Comparison of ENCODE assay signal across 9 cellular contexts in the genomic region with DNA sequence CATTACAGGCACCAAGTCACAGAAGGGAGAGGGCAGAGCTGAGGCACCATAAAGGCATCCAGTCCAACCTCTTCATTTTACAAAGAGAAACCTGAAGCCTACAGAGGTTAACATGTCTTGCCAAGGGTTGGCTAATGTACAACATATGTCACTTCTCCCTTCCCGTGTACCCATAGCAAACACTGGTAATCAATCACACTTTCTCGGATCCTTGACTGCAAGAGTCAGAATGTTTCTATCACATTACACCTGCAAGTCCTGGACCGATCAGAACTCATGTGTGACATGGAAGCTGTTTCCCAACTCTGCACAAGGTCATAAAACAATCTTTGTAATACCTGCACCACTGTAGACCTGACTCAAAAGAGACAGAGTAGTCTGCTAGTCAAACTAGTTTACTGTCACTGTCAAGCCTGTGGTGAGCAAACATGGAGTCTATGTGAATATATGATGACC. TPM values are rescaled to one million over a fixed set of nuclear protein-coding genes. Genes with fewer than 3 reads are reported as not detected.
A peak's percentile ranks its signal among the peaks of the same experiment; 100 is the strongest.
DNase-seq lines count a peak whose midpoint lies in the region; ATAC-seq, FAIRE-seq and TF ChIP-seq lines count a peak whose summit lies in the region.
"Had no signal": no experiment of that assay in that cellular context is flagged by ENCODE, and none has a peak within 500 bp of the region (broad histone marks: within the 10 kb centered on the region; RNA-seq: fewer than 3 reads in every experiment).

No MANE protein-coding gene starts in this region.

- H3K9me3 ChIP-seq in SU-DHL-6 (ENCODE audit: insufficient read depth, low read length) (no peaks in the 10 kb centered on the region), spleen (no peaks in the 10 kb centered on the region), neural progenitor cell (ENCODE audit: low read depth) (no peaks in the 10 kb centered on the region), HepG2 (ENCODE audit: low read length) (no peaks in the 10 kb centered on the region)
- H3K9me3 ChIP-seq: right lobe of liver had no signal

- H3K79me2 ChIP-seq in SU-DHL-6 (ENCODE audit: insufficient read depth, low read length) (peaks cover 95% of the 10 kb centered on the region), neural progenitor cell (ENCODE audit: low read depth) (no peaks in the 10 kb centered on the region), HepG2 (ENCODE audit: insufficient read depth, low read length) (no peaks in the 10 kb centered on the region)

- H3F3A ChIP-seq in SU-DHL-6 (ENCODE audit: insufficient read depth), result peaks cover 33% of the 10 kb centered on the region
- H3F3A ChIP-seq in neural progenitor cell (ENCODE audit: low read depth), result peaks cover 4% of the 10 kb centered on the region

- H3K4me3 ChIP-seq in SU-DHL-6 (ENCODE audit: insufficient read depth, low read length, poor library complexity, severe bottlenecking) (no peak overlapping the region), spleen (peak overlapping the region in 1 of 8 donors; percentile 87), neural progenitor cell (no peak overlapping the region), HepG2 (replicated peaks in 1 of 3; ENCODE audit: insufficient read depth in 1 of 3, low read depth in 2 of 3, low read length in 3 of 3) (no peak overlapping the region)
- H3K4me3 ChIP-seq: right lobe of liver had no signal

- POLR2A ChIA-PET in HepG2 (lab: Yijun Ruan, JAX), result no interaction called here

- H3K27ac ChIP-seq in SU-DHL-6 (ENCODE audit: low read depth, low read length) (peak overlapping the region; percentile 73; the same call in 1 of the 2 replicates), spleen (peak overlapping the region; percentile 66 to 98 (median 96)), neural progenitor cell (no peak overlapping the region), HepG2 (ENCODE audit: extremely low read length, insufficient read depth, low read length) (no peak overlapping the region)

- intact Hi-C loops in spleen (cut with DNase I; ENCODE audit: low total_unique reads), result loop anchor here (5.0 kb wide), 1 partner anchor 192 kb away; no protein-coding TSS in a partner anchor
- intact Hi-C loops in HepG2 (cut with micrococcal nuclease; ENCODE audit: unreplicated experiment), result no loop called here

- H2AFZ ChIP-seq in SU-DHL-6 (ENCODE audit: low read depth, low read length, severe bottlenecking), result no peak overlapping the region
- no peak overlapping the region for H2AFZ ChIP-seq in neural progenitor cell (replicated peaks)
- H2AFZ ChIP-seq in HepG2 (ENCODE audit: low read length), result no peak overlapping the region

- 44 to 62% (median 51%) methylated on average over 3 of the region's 3 CpGs for WGBS in spleen, 5 donors
- WGBS in HepG2 (ENCODE audit: low lambda C conversion rate), result 4% methylated on average over 3 of the region's 3 CpGs

- H4K20me1 ChIP-seq in SU-DHL-6 (ENCODE audit: low read depth, low read length) (0 out of 2 replicates have a peak, but pooled peaks cover 3% of the 10 kb centered on the region), neural progenitor cell (ENCODE audit: low read depth) (no peaks in the 10 kb centered on the region), HepG2 (ENCODE audit: insufficient read depth, low read length) (no peaks in the 10 kb centered on the region)

- H3K9me3 Mint-ChIP-seq in neural progenitor cell, result no peaks in the 10 kb centered on the region

- H3K27ac Mint-ChIP-seq in neural progenitor cell, result no peak overlapping the region

- H3K4me1 Mint-ChIP-seq in neural progenitor cell, result no peaks in the 10 kb centered on the region

- in situ Hi-C loops in HepG2 (cut with HindIII; ENCODE audit: extremely low pct_ligation_motif_present, low pct_unique_long_range_greater_than_20kb), result no loop called here

- H3K9me2 ChIP-seq in SU-DHL-6 (replicated peaks; ENCODE audit: insufficient read depth, low read length), result no peaks in the 10 kb centered on the region

- DNase-seq in NOMO-1 treated with DMSO at 0.1 percent for 48 hours (lab: John Stamatoyannopoulos, UW; ENCODE audit: unreplicated experiment), result peak; percentile 18
- no peak for DNase-seq in NOMO-1 (lab: John Stamatoyannopoulos, UW; ENCODE audit: unreplicated experiment in 2 of 2)
- no peak for DNase-seq in spleen
- no peak for DNase-seq in iPS-NIHi7 (ENCODE audit: extremely low spot score)
- no peak for DNase-seq in neural progenitor cell (ENCODE audit: low spot score)
- no peak for DNase-seq in HepG2 (ENCODE audit: low spot score)
- DNase-seq: right lobe of liver had no signal

- FAIRE-seq in HepG2 (lab: Jason Lieb, UNC), result no peak

- no peak for TF ChIP-seq CTCF in SU-DHL-6 (IDR thresholded peaks at IDR 0.05; ENCODE audit: insufficient read depth, low read length, poor library complexity, severe bottlenecking)
- no peak for TF ChIP-seq CTCF in spleen (IDR thresholded peaks at IDR 0.05 in 8 of 11, conservative IDR thresholded peaks at IDR 0.05 in 3 of 11)
- no peak for TF ChIP-seq CTCF in neural progenitor cell (IDR thresholded peaks at IDR 0.05)
- no peak for TF ChIP-seq CTCF in HepG2 (CRISPR knock-in tag; IDR thresholded peaks at IDR 0.05)

- TF ChIP-seq EP300 in HepG2 (IDR thresholded peaks at IDR 0.05; ENCODE audit: low read depth in 2 of 2, low read length in 2 of 2) (no peak), HepG2 (CRISPR knock-in tag; IDR thresholded peaks at IDR 0.05; ENCODE audit: borderline replicate concordance) (no peak)

- BruUV-seq in HepG2 (replicated peaks; lab: Mats Ljungman, UMichigan), result no TSS peak

- no peak overlapping the region for H3K4me3 Mint-ChIP-seq in neural progenitor cell

- H3K9ac ChIP-seq in SU-DHL-6 (ENCODE audit: low read length) (0 out of 2 replicates have a peak overlapping the region, but pooled peaks have one; percentile 16), neural progenitor cell (no peak overlapping the region), HepG2 (ENCODE audit: insufficient read depth, low read depth, low read length) (no peak overlapping the region)

- no peak for TF ChIP-seq RAD21 in HepG2 (CRISPR knock-in tag; IDR thresholded peaks at IDR 0.05)

- CTCF ChIA-PET in HepG2 (lab: Yijun Ruan, JAX; ENCODE audit: low intra/inter-chr PET ratio, low total read pairs), result no interaction called here

- peaks cover 43 to 100% (median 96%) of the 10 kb centered on the region in 6 donors for H3K4me1 ChIP-seq in spleen
- peaks cover 4% of the 10 kb centered on the region for H3K4me1 ChIP-seq in neural progenitor cell
- 0 out of 2 replicates have a peak, but pooled peaks cover under 1% of the 10 kb centered on the region for H3K4me1 ChIP-seq in HepG2 (ENCODE audit: insufficient read depth, low read length)

- TF ChIP-seq POLR2A in spleen (IDR thresholded peaks at IDR 0.05) (no peak), HepG2 (IDR thresholded peaks at IDR 0.05; ENCODE audit: insufficient read depth in 1 of 2, low read depth in 2 of 2, low read length in 2 of 2) (no peak)

- H3K27me3 ChIP-seq in SU-DHL-6 (ENCODE audit: low read length) (no peaks in the 10 kb centered on the region), spleen (replicated peaks in 1 of 7) (no peaks in the 10 kb centered on the region), neural progenitor cell (peaks cover 23% of the 10 kb centered on the region), HepG2 (ENCODE audit: control insufficient read depth in 1 of 2, insufficient read depth in 2 of 2, low read length in 2 of 2) (peaks cover 0 to 51% of the 10 kb centered on the region in 2 experiments; a peak in 4 of 5 replicates)
- H3K27me3 ChIP-seq: right lobe of liver had no signal

- peak overlapping the region; percentile 88 for H3K4me2 ChIP-seq in SU-DHL-6 (ENCODE audit: low read depth, low read length, poor library complexity, severe bottlenecking)
- no peak overlapping the region for H3K4me2 ChIP-seq in neural progenitor cell
- no peak overlapping the region for H3K4me2 ChIP-seq in HepG2 (ENCODE audit: low read depth, low read length)

- ATAC-seq in HG02852 (IDR thresholded peaks at IDR 0.05; ENCODE audit: unreplicated experiment) (peak; percentile 25), HepG2 (no peak)

- peaks cover 9% of the 10 kb centered on the region for H3K27me3 Mint-ChIP-seq in neural progenitor cell (ENCODE audit: insufficient read depth, low read depth)

- H3K36me3 ChIP-seq in SU-DHL-6 (ENCODE audit: low read length) (no peaks in the 10 kb centered on the region; the same call in 1 of the 2 replicates), spleen (peaks cover 0 to 19% (median 2%) of the 10 kb centered on the region in 6 donors), neural progenitor cell (no peaks in the 10 kb centered on the region), HepG2 (replicated peaks in 1 of 2; ENCODE audit: control insufficient read depth in 1 of 2, insufficient read depth in 2 of 2, low read length in 2 of 2) (no peaks in the 10 kb centered on the region)
- H3K36me3 ChIP-seq: right lobe of liver had no signal

- no peaks in the 10 kb centered on the region for H3K36me3 Mint-ChIP-seq in neural progenitor cell

TF ChIP-seq in HepG2, 621 proteins besides CTCF, POLR2A, EP300 and RAD21 (continues in another document):
- TF ChIP-seq CHD2 (IDR thresholded peaks at IDR 0.05; ENCODE audit: low read depth, low read length), result no peak

RNA-seq across cellular contexts. Expression of a gene that starts 6.0 kb away (rescaled TPM):
- total RNA-seq in spleen (100 to 1,000 TPM; 108 to 183 (median 145) TPM), neural progenitor cell (ENCODE audit: low replicate concordance) (2.5 and 3.4 TPM in 2 replicates), HepG2 (2016; rRNA removed; fragmentation: Illumina TruSeq; extraction: Trizol) (0.11 and 0.36 TPM in 2 replicates)
- polyA plus RNA-seq in spleen (10 to 100 TPM; 16.0 to 18.5 (median 16.3) TPM), HepG2 (2011; rRNA removed) (0.04 and 0.05 TPM in 2 replicates)
- not detected in 2 replicates for total RNA-seq in HepG2 (2016; cell fraction: cytosol; rRNA removed; fragmentation: Illumina TruSeq; extraction: Trizol; ENCODE audit: low read depth)
- 0.55 and 0.63 TPM in 2 replicates for total RNA-seq in HepG2 (2016; cell fraction: insoluble cytoplasmic fraction; rRNA removed; fragmentation: Illumina TruSeq; extraction: Trizol)
- 0.77 TPM in 1 of 2 replicates, not detected in the other for total RNA-seq in HepG2 (2016; cell fraction: membrane; rRNA removed; fragmentation: Illumina TruSeq; extraction: Trizol)
- total RNA-seq in HepG2 (2016; cell fraction: nucleus; rRNA removed; fragmentation: Illumina TruSeq; extraction: Trizol), result 0.44 and 1.2 TPM in 2 replicates
- polyA plus RNA-seq in HepG2 (2011; cell fraction: cytosol; rRNA removed), result 0.03 and 0.08 TPM in 2 replicates
- polyA plus RNA-seq in HepG2 (2011; cell fraction: nucleus; rRNA removed), result 1.3 and 2.2 TPM in 2 replicates
- polyA plus RNA-seq in HepG2 (2012), result 0.04 TPM in 1 of 2 replicates, not detected in the other
- 0.16 TPM in 1 of 2 replicates, not detected in the other for polyA plus RNA-seq in HepG2 (2016; cell fraction: cytosol; fragmentation: Illumina TruSeq; extraction: Trizol; ENCODE audit: low read depth)
- 0.09 and 0.17 TPM in 2 replicates for polyA plus RNA-seq in HepG2 (2016; cell fraction: insoluble cytoplasmic fraction; fragmentation: Illumina TruSeq; extraction: Trizol; ENCODE audit: low read depth)
- polyA plus RNA-seq in HepG2 (2016; cell fraction: membrane; fragmentation: Illumina TruSeq; extraction: Trizol; ENCODE audit: low read depth), result not detected in 2 replicates
- 0.07 and 0.21 TPM in 2 replicates for polyA plus RNA-seq in HepG2 (2016; cell fraction: nucleus; fragmentation: Illumina TruSeq; extraction: Trizol; ENCODE audit: insufficient read depth, low read depth)
- 0.52 and 22.4 TPM in 2 replicates for polyA minus RNA-seq in HepG2 (2011; rRNA and poly(A)+ RNA removed; ENCODE audit: low replicate concordance)
- not detected in 2 replicates for polyA minus RNA-seq in HepG2 (2011; cell fraction: cytosol; rRNA and poly(A)+ RNA removed)
- 1.2 and 1.3 TPM in 2 replicates for polyA minus RNA-seq in HepG2 (2011; cell fraction: nucleus; rRNA and poly(A)+ RNA removed)

Comparison
In these comparisons a context has a peak if more than half of its experiments do, and no peak if none do; other contexts are left out.
1. H3K27ac ChIP-seq: peak in SU-DHL-6 (single experiment) and spleen (8 of 8); none in neural progenitor cell (single experiment) and HepG2 (single experiment).
2. RNA of a gene that starts 6.0 kb away (total RNA-seq): 108 to 183 TPM in spleen; 2.5 to 3.4 TPM in neural progenitor cell and 0.11 to 1.2 TPM in HepG2; every median in the first group is over 10 times any median in the second.